16 cellular contexts compared by ENCODE assay signal in the genomic region with DNA sequence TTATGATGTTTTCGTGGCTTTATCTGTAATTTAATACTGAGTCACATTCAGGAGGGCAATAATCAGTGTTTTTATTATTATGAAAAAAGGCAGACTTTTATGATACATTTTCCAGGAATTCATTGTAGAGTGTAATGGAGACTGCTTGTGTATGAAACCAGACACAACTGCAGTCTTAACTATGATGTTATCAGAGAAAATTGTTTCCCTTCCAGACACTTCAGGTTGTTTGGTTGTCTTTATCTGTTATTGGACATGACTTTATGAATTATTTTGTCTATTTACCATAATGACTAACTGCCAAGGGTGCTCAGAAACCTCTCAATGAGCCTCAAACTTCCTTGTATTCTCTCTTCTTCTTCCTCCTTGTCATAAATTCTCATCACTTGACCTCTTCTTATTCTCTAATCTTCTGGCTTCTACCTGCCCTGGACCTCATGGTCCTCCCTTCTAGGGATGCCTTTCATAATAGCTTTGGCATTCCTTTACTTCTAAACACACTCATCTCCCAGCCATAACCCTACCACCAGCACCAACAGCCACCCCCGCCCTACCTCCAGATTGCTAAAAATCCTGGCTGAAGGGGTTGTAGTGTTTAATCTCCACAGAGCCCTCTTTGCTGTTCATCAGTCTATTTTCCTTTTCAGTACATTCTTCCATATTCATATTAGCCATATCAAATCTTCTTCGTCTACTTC.
A peak's percentile ranks its signal among the peaks of the same experiment; 100 is the strongest.
DNase-seq lines count a peak whose midpoint lies in the region; ATAC-seq and TF ChIP-seq lines count a peak whose summit lies in the region.
"Had no signal": no experiment of that assay in that cellular context is flagged by ENCODE, and none has a peak within 500 bp of the region (broad histone marks: within the 10 kb centered on the region; RNA-seq: fewer than 3 reads in every experiment).

No MANE protein-coding gene starts in this region.

- H3K27me3 ChIP-seq in mesenchymal stem cell (ENCODE audit: control insufficient read depth in 1 of 2, insufficient read depth in 1 of 2, low read length in 2 of 2), result no peaks in the 10 kb centered on the region
- H3K27me3 ChIP-seq: spleen, upper lobe of left lung had no signal

- H2BK5ac ChIP-seq in mesenchymal stem cell (ENCODE audit: low read depth, low read length, poor library complexity, severe bottlenecking), result no peak overlapping the region

- H4K8ac ChIP-seq in mesenchymal stem cell (ENCODE audit: low read length), result no peak overlapping the region

- H3K4me3 Mint-ChIP-seq in chondrocyte (ENCODE audit: unreplicated experiment), result no peak overlapping the region
- H3K4me3 Mint-ChIP-seq: activated T-cell treated with anti-CD3 and anti-CD28 coated beads, Interleukin-2, amount 50 U/mL, for 24 hours had no signal

- no peak overlapping the region for H3K9ac ChIP-seq in mesenchymal stem cell (ENCODE audit: low read length)

- H2BK120ac ChIP-seq in mesenchymal stem cell (ENCODE audit: low read depth, low read length), result no peak overlapping the region

- H3K4ac ChIP-seq in mesenchymal stem cell (ENCODE audit: low read depth in 1 of 2, low read length in 2 of 2), result no peak overlapping the region

- DNase-seq in AG10803 (ENCODE audit: low read depth), result peak; percentile 54
- DNase-seq in M059J (ENCODE audit: low read depth), result peak; percentile 72
- no peak for DNase-seq in chondrocyte (ENCODE audit: low spot score)
- peak; percentile 35 for DNase-seq in mesenchymal stem cell
- no peak for DNase-seq in stimulated activated CD4-positive, alpha-beta T cell treated with anti-CD3 and anti-CD28 coated beads, Interleukin-1b, Interleukin-23, amount 100 ng/mL, for 48 hours
- no peak for DNase-seq in NCI-H1105 (lab: John Stamatoyannopoulos, UW)
- no peak for DNase-seq in NCI-H446 (lab: John Stamatoyannopoulos, UW)
- DNase-seq: activated CD4-positive, alpha-beta T cell treated with anti-CD3 and anti-CD28 coated beads, Interleukin-2, amount 50 U/mL, for 48 hours; activated T-cell treated with anti-CD3 and anti-CD28 coated beads, Interleukin-2, amount 50 U/mL, for 24 hours; NCI-H1436 treated with DMSO at 0.1 percent for 48 hours; NCI-H526 treated with DMSO at 0.1 percent for 48 hours; spleen; stimulated activated naive CD4-positive, alpha-beta T cell; upper lobe of left lung had no signal

- H3K18ac ChIP-seq in mesenchymal stem cell (ENCODE audit: low read depth in 1 of 2, low read length in 2 of 2), result peak overlapping the region; percentile 35 to 57

- H3K4me3 ChIP-seq in AG10803 (ENCODE audit: low read length) (no peak overlapping the region), mesenchymal stem cell (ENCODE audit: insufficient read depth in 1 of 2, low read depth in 1 of 2, low read length in 2 of 2) (no peak overlapping the region)
- H3K4me3 ChIP-seq: K562, spleen, upper lobe of left lung had no signal

- TF ChIP-seq CTCF in AG10803 (conservative IDR thresholded peaks at IDR 0.05; ENCODE audit: low read length) (no peak), chondrocyte (IDR thresholded peaks at IDR 0.05) (no peak)

- no peaks in the 10 kb centered on the region for H3K36me3 ChIP-seq in mesenchymal stem cell (ENCODE audit: control insufficient read depth in 1 of 2, insufficient read depth in 2 of 2, low read depth in 1 of 2, low read length in 2 of 2)
- H3K36me3 ChIP-seq: upper lobe of left lung had no signal

- H3K23ac ChIP-seq in mesenchymal stem cell (ENCODE audit: low read length in 2 of 2), result no peak overlapping the region

- no peaks in the 10 kb centered on the region for H3K79me1 ChIP-seq in mesenchymal stem cell (replicated peaks; ENCODE audit: low read length, poor library complexity, severe bottlenecking)

- no peak overlapping the region for H2BK12ac ChIP-seq in mesenchymal stem cell (ENCODE audit: low read length in 2 of 2)

- no peak for ATAC-seq in GM19467 (IDR thresholded peaks at IDR 0.05; ENCODE audit: unreplicated experiment)
- ATAC-seq: K562 had no signal

- peaks cover 1% of the 10 kb centered on the region for H3K36me3 Mint-ChIP-seq in chondrocyte (ENCODE audit: low read depth)

- H3K14ac ChIP-seq in mesenchymal stem cell (ENCODE audit: low read length in 2 of 2), result no peak overlapping the region

- H3K27me3 Mint-ChIP-seq in chondrocyte (ENCODE audit: low read depth), result no peaks in the 10 kb centered on the region
- H3K27me3 Mint-ChIP-seq: activated T-cell treated with anti-CD3 and anti-CD28 coated beads, Interleukin-2, amount 50 U/mL, for 24 hours had no signal

- H3K27ac Mint-ChIP-seq in chondrocyte (ENCODE audit: unreplicated experiment), result peak overlapping the region; percentile 65
- H3K27ac Mint-ChIP-seq: activated T-cell treated with anti-CD3 and anti-CD28 coated beads, Interleukin-2, amount 50 U/mL, for 24 hours had no signal

- no peak overlapping the region for H2AK5ac ChIP-seq in mesenchymal stem cell (ENCODE audit: low read length, severe bottlenecking)

- peaks cover 8% of the 10 kb centered on the region for H3K9me3 Mint-ChIP-seq in chondrocyte (ENCODE audit: low read depth)

- WGBS in mesenchymal stem cell, result 77% methylated on average over 3 of the region's 3 CpGs

- peaks cover 24% of the 10 kb centered on the region for H3K4me1 Mint-ChIP-seq in chondrocyte (ENCODE audit: low read depth)

- no peak overlapping the region for H3K4me2 ChIP-seq in mesenchymal stem cell (ENCODE audit: low read length, poor library complexity, severe bottlenecking)

- no peak overlapping the region for H3K27ac ChIP-seq in mesenchymal stem cell (ENCODE audit: low read length, poor library complexity, severe bottlenecking)
- H3K27ac ChIP-seq: spleen, upper lobe of left lung had no signal

- no peak overlapping the region for H4K91ac ChIP-seq in mesenchymal stem cell (ENCODE audit: low read length)

- peak overlapping the region; percentile 19 for H2BK15ac ChIP-seq in mesenchymal stem cell (ENCODE audit: low read depth, poor library complexity, severe bottlenecking)

- peaks cover 2% of the 10 kb centered on the region for H3K4me1 ChIP-seq in mesenchymal stem cell (ENCODE audit: control insufficient read depth, insufficient read depth, low read depth, low read length)

- H2AFZ ChIP-seq in mesenchymal stem cell (ENCODE audit: low read depth, low read length), result no peak overlapping the region

- peaks cover 14% of the 10 kb centered on the region for H3K9me3 ChIP-seq in mesenchymal stem cell (ENCODE audit: control insufficient read depth, low read length)

Comparison
In these comparisons a context has a peak if more than half of its experiments do, and no peak if none do; other contexts are left out.
1. DNase-seq: peak in AG10803 (single experiment), M059J (single experiment) and mesenchymal stem cell (single experiment); none in chondrocyte (single experiment), stimulated activated CD4-positive, alpha-beta T cell treated with anti-CD3 and anti-CD28 coated beads, Interleukin-1b, Interleukin-23, amount 100 ng/mL, for 48 hours (single experiment), NCI-H1105 (single experiment) and NCI-H446 (0 of 2).